ENCODE assay signal across 6 cellular contexts in genomic region chr1:152457071-152457470, GRCh38. TPM values are rescaled to one million over a fixed set of nuclear protein-coding genes. Genes with fewer than 3 reads are reported as not detected.
"Had no signal": no experiment of that assay in that cellular context is flagged by ENCODE, and none has a peak within 500 bp of the region (broad histone marks: within the 10 kb centered on the region; RNA-seq: fewer than 3 reads in every experiment).

No MANE protein-coding gene starts in this region.

- H3K27ac Mint-ChIP-seq: GM23338, H9 had no signal

- DNase-seq: H9, HCEC 1CT, IMR-90 had no signal

- ATAC-seq: GM23338 had no signal

- H3K9me3 Mint-ChIP-seq: GM23338 had no signal

- H3K4me3 Mint-ChIP-seq: GM23338, H9 had no signal

- H3K4me3 ChIP-seq: GM23338 had no signal

- H3K4me1 Mint-ChIP-seq: H9 had no signal

RNA-seq across cellular contexts. Expression of gene CRNN, which starts 43.0 kb away (rescaled TPM):
- total RNA-seq: GM23338, H1, H9, HT-29, IMR-90 had no signal
- polyA plus RNA-seq: GM23338, H1, IMR-90 had no signal

RNA-seq across cellular contexts. Expression of gene LCE5A, which starts 53.5 kb away (rescaled TPM):
- total RNA-seq: GM23338, H1, H9, HT-29, IMR-90 had no signal
- polyA plus RNA-seq: GM23338, H1, IMR-90 had no signal

RNA-seq across cellular contexts. Expression of gene CRCT1, which starts 57.2 kb away (rescaled TPM):
- total RNA-seq: GM23338, H1, H9, IMR-90 had no signal
- polyA plus RNA-seq: GM23338, H1, IMR-90 had no signal
